Comparison of ENCODE assay signal across 9 cellular contexts in the genomic region with DNA sequence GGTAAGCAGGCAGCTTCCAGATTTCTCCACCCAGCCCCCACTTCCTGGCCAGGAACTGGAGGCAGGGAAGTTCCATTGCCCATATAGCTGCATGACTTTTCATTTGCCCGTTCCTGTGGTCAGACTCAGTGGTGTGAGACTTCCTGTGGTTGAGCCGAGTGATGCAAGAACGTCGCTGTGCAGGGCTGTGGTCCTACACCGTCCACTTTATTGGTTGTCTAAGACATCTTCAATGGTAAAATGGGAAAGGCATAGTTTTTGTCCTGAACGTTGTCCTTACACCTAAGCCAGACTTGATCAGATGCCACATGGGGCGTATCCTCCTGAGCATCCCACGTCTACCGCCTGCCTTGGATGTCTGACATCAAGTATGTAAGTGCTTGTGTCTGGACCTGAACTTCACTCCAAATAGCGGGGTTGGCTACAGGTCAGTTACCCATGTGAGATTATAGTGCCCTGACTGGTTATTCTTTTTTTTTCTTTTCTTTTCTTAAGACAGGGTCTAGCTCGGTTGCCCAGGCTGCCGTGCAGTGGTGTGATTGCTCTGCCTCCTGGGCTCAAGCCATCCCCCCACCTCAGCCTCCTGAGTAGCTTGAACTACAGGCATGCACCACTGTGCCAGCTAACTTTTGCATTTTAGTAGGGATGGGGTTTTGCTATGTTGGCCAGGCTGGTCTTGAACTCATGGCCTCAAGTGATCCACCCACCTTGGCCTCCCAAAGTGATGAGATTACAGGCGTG. TPM values are rescaled to one million over a fixed set of nuclear protein-coding genes. Genes with fewer than 3 reads are reported as not detected.
DNase-seq lines count a peak whose midpoint lies in the region; ATAC-seq and TF ChIP-seq lines count a peak whose summit lies in the region.
"Had no signal": no experiment of that assay in that cellular context is flagged by ENCODE, and none has a peak within 500 bp of the region (broad histone marks: within the 10 kb centered on the region; RNA-seq: fewer than 3 reads in every experiment).

No MANE protein-coding gene starts in this region.

- intact Hi-C loops in dorsolateral prefrontal cortex (cut with DNase I) = loop anchor here in 1 of 2 donors (10.0 kb wide), 1 partner anchor 162 kb away; a partner anchor contains a TSS

- H3K27me3 ChIP-seq in SJCRH30 (no peaks in the 10 kb centered on the region), dorsolateral prefrontal cortex (peaks cover 0 to 20% (median under 1%) of the 10 kb centered on the region in 45 donors)
- H3K27me3 ChIP-seq: cardiac muscle cell had no signal

- in situ Hi-C loops in ACHN (cut with HindIII; ENCODE audit: low pct_ligation_motif_present, low pct_unique_long_range_greater_than_20kb, low sequenced_read_pairs) = no loop called here

- H3K9me3 ChIP-seq in SJCRH30 (replicated peaks) = no peaks in the 10 kb centered on the region

- peak; percentile 55 for ATAC-seq in GM18517 (IDR thresholded peaks at IDR 0.05; ENCODE audit: unreplicated experiment)
- ATAC-seq in HG02973 (IDR thresholded peaks at IDR 0.05; ENCODE audit: unreplicated experiment) = peak; percentile 46
- no peak for ATAC-seq in HG02938 (IDR thresholded peaks at IDR 0.05; ENCODE audit: unreplicated experiment)

- TF ChIP-seq CTCF in fibroblast of pulmonary artery (IDR thresholded peaks at IDR 0.05; ENCODE audit: low read length, missing control alignments) (no peak), dorsolateral prefrontal cortex (IDR thresholded peaks at IDR 0.05 in 54 of 56, conservative IDR thresholded peaks at IDR 0.05 in 2 of 56; ENCODE audit: low read depth in 1 of 56, partially characterized antibody in 56 of 56) (no peak)

- no peaks in the 10 kb centered on the region for H3K36me3 ChIP-seq in SJCRH30
- H3K36me3 ChIP-seq: cardiac muscle cell had no signal

- DNase-seq in ACHN = peak; percentile 82
- peak; percentile 43 to 55 for DNase-seq in SJCRH30
- peak; percentile 90 for DNase-seq in fibroblast of pulmonary artery (ENCODE audit: low read depth)
- no peak for DNase-seq in dorsolateral prefrontal cortex
- no peak for DNase-seq in activated CD4-positive, CD25-positive, alpha-beta regulatory T cell (lab: John Stamatoyannopoulos, UW)

- H3K27ac ChIP-seq in SJCRH30 (no peak overlapping the region), dorsolateral prefrontal cortex (no peak overlapping the region)
- H3K27ac ChIP-seq: cardiac muscle cell had no signal

- no peak overlapping the region for H3K4me3 ChIP-seq in SJCRH30
- H3K4me3 ChIP-seq in fibroblast of pulmonary artery (replicated peaks; ENCODE audit: low read depth, low read length) = no peak overlapping the region
- H3K4me3 ChIP-seq in dorsolateral prefrontal cortex = no peak overlapping the region
- H3K4me3 ChIP-seq: cardiac muscle cell had no signal

- H3K4me1 ChIP-seq in SJCRH30 = 0 out of 2 replicates have a peak, but pooled peaks cover 8% of the 10 kb centered on the region

RNA-seq across cellular contexts. Expression of a gene that starts 25.9 kb away (rescaled TPM):
- not detected in 2 replicates for total RNA-seq in SJCRH30 (2014; rRNA removed; shearing (Covaris generic))
- not detected for total RNA-seq in dorsolateral prefrontal cortex
- total RNA-seq: cardiac muscle cell had no signal

Comparison
In these comparisons a context has a peak if more than half of its experiments do, and no peak if none do; other contexts are left out.
1. DNase-seq: peak in ACHN (single experiment), SJCRH30 (2 of 2) and fibroblast of pulmonary artery (single experiment); none in dorsolateral prefrontal cortex (0 of 10) and activated CD4-positive, CD25-positive, alpha-beta regulatory T cell (0 of 4).